In the genomic region with DNA sequence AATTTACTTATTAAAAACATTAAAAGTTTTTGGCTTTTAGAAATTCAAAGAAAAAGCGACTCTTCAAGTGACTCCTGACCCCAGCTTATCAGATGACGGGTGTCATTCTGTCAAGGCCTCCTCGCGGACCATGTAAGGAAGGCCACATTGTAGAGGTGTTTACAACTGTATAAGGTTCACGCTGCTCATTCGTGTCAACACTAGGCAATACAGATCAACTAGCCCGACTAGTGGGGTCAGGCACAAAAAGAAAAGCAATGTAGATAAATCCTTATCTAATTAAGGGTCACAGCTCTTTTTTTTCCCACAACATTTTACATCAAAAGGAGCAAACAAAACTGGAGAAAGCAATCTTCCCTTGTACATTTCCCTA, we compare ENCODE assay signal across 2 cellular contexts.
TF ChIP-seq lines count a peak whose summit lies in the region.

No MANE protein-coding gene starts in this region.

TF ChIP-seq in HepG2, 621 proteins besides CTCF, POLR2A, EP300 and RAD21 (continued from another document and continues in another):
- no peak for TF ChIP-seq NPAS2 (CRISPR knock-in tag; IDR thresholded peaks at IDR 0.05; ENCODE audit: borderline replicate concordance)
- peak; percentile 45; the same call in 1 of the 2 replicates for TF ChIP-seq ARID2 (CRISPR knock-in tag; IDR thresholded peaks at IDR 0.05; ENCODE audit: borderline replicate concordance)
- TF ChIP-seq, protein P1, sequence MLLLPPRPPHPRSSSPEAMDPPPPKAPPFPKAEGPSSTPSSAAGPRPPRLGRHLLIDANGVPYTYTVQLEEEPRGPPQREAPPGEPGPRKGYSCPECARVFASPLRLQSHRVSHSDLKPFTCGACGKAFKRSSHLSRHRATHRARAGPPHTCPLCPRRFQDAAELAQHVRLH (CRISPR knock-in tag; IDR thresholded peaks at IDR 0.05; ENCODE audit: borderline replicate concordance, low read depth) = 0 out of 2 replicates have a peak, but pooled peaks have one; percentile 29
- TF ChIP-seq, protein P2, sequence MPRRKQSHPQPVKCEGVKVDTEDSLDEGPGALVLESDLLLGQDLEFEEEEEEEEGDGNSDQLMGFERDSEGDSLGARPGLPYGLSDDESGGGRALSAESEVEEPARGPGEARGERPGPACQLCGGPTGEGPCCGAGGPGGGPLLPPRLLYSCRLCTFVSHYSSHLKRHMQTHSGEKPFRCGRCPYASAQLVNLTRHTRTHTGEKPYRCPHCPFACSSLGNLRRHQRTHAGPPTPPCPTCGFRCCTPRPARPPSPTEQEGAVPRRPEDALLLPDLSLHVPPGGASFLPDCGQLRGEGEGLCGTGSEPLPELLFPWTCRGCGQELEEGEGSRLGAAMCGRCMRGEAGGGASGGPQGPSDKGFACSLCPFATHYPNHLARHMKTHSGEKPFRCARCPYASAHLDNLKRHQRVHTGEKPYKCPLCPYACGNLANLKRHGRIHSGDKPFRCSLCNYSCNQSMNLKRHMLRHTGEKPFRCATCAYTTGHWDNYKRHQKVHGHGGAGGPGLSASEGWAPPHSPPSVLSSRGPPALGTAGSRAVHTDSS (CRISPR knock-in tag; conservative IDR thresholded peaks at IDR 0.05) = no peak
- no peak for TF ChIP-seq SMAD3 (CRISPR knock-in tag; IDR thresholded peaks at IDR 0.05)
- TF ChIP-seq, protein P3, sequence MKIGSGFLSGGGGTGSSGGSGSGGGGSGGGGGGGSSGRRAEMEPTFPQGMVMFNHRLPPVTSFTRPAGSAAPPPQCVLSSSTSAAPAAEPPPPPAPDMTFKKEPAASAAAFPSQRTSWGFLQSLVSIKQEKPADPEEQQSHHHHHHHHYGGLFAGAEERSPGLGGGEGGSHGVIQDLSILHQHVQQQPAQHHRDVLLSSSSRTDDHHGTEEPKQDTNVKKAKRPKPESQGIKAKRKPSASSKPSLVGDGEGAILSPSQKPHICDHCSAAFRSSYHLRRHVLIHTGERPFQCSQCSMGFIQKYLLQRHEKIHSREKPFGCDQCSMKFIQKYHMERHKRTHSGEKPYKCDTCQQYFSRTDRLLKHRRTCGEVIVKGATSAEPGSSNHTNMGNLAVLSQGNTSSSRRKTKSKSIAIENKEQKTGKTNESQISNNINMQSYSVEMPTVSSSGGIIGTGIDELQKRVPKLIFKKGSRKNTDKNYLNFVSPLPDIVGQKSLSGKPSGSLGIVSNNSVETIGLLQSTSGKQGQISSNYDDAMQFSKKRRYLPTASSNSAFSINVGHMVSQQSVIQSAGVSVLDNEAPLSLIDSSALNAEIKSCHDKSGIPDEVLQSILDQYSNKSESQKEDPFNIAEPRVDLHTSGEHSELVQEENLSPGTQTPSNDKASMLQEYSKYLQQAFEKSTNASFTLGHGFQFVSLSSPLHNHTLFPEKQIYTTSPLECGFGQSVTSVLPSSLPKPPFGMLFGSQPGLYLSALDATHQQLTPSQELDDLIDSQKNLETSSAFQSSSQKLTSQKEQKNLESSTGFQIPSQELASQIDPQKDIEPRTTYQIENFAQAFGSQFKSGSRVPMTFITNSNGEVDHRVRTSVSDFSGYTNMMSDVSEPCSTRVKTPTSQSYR (CRISPR knock-in tag; IDR thresholded peaks at IDR 0.05; ENCODE audit: borderline replicate concordance) = no peak
- TF ChIP-seq, protein P4, sequence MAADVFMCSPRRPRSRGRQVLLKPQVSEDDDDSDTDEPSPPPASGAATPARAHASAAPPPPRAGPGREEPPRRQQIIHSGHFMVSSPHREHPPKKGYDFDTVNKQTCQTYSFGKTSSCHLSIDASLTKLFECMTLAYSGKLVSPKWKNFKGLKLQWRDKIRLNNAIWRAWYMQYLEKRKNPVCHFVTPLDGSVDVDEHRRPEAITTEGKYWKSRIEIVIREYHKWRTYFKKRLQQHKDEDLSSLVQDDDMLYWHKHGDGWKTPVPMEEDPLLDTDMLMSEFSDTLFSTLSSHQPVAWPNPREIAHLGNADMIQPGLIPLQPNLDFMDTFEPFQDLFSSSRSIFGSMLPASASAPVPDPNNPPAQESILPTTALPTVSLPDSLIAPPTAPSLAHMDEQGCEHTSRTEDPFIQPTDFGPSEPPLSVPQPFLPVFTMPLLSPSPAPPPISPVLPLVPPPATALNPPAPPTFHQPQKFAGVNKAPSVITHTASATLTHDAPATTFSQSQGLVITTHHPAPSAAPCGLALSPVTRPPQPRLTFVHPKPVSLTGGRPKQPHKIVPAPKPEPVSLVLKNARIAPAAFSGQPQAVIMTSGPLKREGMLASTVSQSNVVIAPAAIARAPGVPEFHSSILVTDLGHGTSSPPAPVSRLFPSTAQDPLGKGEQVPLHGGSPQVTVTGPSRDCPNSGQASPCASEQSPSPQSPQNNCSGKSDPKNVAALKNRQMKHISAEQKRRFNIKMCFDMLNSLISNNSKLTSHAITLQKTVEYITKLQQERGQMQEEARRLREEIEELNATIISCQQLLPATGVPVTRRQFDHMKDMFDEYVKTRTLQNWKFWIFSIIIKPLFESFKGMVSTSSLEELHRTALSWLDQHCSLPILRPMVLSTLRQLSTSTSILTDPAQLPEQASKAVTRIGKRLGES (CRISPR knock-in tag; IDR thresholded peaks at IDR 0.05; ENCODE audit: borderline replicate concordance) = 0 out of 2 replicates have a peak, but pooled peaks have one; percentile 22
- TF ChIP-seq HMG20A (CRISPR knock-in tag; IDR thresholded peaks at IDR 0.05; ENCODE audit: borderline replicate concordance) = peak; percentile 82; the same call in 1 of the 2 replicates
- TF ChIP-seq KDM6A (CRISPR knock-in tag; IDR thresholded peaks at IDR 0.05; ENCODE audit: low read depth) = peak; percentile 61; the same call in 1 of the 2 replicates
- TF ChIP-seq SMYD3 (CRISPR knock-in tag; IDR thresholded peaks at IDR 0.05) = 0 out of 2 replicates have a peak, but pooled peaks have one; percentile 61
- peak; percentile 23; the same call in 1 of the 2 replicates for TF ChIP-seq GATAD1 (CRISPR knock-in tag; IDR thresholded peaks at IDR 0.05)
- TF ChIP-seq, protein P5, sequence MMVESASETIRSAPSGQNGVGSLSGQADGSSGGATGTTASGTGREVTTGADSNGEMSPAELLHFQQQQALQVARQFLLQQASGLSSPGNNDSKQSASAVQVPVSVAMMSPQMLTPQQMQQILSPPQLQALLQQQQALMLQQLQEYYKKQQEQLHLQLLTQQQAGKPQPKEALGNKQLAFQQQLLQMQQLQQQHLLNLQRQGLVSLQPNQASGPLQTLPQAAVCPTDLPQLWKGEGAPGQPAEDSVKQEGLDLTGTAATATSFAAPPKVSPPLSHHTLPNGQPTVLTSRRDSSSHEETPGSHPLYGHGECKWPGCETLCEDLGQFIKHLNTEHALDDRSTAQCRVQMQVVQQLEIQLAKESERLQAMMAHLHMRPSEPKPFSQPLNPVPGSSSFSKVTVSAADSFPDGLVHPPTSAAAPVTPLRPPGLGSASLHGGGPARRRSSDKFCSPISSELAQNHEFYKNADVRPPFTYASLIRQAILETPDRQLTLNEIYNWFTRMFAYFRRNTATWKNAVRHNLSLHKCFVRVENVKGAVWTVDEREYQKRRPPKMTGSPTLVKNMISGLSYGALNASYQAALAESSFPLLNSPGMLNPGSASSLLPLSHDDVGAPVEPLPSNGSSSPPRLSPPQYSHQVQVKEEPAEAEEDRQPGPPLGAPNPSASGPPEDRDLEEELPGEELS (CRISPR knock-in tag; IDR thresholded peaks at IDR 0.05) = peak; percentile 93

TF ChIP-seq in K562, 482 proteins besides CTCF, POLR2A, EP300 and RAD21 (continued from another document):
- TF ChIP-seq, protein P6, sequence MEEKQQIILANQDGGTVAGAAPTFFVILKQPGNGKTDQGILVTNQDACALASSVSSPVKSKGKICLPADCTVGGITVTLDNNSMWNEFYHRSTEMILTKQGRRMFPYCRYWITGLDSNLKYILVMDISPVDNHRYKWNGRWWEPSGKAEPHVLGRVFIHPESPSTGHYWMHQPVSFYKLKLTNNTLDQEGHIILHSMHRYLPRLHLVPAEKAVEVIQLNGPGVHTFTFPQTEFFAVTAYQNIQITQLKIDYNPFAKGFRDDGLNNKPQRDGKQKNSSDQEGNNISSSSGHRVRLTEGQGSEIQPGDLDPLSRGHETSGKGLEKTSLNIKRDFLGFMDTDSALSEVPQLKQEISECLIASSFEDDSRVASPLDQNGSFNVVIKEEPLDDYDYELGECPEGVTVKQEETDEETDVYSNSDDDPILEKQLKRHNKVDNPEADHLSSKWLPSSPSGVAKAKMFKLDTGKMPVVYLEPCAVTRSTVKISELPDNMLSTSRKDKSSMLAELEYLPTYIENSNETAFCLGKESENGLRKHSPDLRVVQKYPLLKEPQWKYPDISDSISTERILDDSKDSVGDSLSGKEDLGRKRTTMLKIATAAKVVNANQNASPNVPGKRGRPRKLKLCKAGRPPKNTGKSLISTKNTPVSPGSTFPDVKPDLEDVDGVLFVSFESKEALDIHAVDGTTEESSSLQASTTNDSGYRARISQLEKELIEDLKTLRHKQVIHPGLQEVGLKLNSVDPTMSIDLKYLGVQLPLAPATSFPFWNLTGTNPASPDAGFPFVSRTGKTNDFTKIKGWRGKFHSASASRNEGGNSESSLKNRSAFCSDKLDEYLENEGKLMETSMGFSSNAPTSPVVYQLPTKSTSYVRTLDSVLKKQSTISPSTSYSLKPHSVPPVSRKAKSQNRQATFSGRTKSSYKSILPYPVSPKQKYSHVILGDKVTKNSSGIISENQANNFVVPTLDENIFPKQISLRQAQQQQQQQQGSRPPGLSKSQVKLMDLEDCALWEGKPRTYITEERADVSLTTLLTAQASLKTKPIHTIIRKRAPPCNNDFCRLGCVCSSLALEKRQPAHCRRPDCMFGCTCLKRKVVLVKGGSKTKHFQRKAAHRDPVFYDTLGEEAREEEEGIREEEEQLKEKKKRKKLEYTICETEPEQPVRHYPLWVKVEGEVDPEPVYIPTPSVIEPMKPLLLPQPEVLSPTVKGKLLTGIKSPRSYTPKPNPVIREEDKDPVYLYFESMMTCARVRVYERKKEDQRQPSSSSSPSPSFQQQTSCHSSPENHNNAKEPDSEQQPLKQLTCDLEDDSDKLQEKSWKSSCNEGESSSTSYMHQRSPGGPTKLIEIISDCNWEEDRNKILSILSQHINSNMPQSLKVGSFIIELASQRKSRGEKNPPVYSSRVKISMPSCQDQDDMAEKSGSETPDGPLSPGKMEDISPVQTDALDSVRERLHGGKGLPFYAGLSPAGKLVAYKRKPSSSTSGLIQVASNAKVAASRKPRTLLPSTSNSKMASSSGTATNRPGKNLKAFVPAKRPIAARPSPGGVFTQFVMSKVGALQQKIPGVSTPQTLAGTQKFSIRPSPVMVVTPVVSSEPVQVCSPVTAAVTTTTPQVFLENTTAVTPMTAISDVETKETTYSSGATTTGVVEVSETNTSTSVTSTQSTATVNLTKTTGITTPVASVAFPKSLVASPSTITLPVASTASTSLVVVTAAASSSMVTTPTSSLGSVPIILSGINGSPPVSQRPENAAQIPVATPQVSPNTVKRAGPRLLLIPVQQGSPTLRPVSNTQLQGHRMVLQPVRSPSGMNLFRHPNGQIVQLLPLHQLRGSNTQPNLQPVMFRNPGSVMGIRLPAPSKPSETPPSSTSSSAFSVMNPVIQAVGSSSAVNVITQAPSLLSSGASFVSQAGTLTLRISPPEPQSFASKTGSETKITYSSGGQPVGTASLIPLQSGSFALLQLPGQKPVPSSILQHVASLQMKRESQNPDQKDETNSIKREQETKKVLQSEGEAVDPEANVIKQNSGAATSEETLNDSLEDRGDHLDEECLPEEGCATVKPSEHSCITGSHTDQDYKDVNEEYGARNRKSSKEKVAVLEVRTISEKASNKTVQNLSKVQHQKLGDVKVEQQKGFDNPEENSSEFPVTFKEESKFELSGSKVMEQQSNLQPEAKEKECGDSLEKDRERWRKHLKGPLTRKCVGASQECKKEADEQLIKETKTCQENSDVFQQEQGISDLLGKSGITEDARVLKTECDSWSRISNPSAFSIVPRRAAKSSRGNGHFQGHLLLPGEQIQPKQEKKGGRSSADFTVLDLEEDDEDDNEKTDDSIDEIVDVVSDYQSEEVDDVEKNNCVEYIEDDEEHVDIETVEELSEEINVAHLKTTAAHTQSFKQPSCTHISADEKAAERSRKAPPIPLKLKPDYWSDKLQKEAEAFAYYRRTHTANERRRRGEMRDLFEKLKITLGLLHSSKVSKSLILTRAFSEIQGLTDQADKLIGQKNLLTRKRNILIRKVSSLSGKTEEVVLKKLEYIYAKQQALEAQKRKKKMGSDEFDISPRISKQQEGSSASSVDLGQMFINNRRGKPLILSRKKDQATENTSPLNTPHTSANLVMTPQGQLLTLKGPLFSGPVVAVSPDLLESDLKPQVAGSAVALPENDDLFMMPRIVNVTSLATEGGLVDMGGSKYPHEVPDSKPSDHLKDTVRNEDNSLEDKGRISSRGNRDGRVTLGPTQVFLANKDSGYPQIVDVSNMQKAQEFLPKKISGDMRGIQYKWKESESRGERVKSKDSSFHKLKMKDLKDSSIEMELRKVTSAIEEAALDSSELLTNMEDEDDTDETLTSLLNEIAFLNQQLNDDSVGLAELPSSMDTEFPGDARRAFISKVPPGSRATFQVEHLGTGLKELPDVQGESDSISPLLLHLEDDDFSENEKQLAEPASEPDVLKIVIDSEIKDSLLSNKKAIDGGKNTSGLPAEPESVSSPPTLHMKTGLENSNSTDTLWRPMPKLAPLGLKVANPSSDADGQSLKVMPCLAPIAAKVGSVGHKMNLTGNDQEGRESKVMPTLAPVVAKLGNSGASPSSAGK (IDR thresholded peaks at IDR 0.05) = no peak
- TF ChIP-seq, protein P7, sequence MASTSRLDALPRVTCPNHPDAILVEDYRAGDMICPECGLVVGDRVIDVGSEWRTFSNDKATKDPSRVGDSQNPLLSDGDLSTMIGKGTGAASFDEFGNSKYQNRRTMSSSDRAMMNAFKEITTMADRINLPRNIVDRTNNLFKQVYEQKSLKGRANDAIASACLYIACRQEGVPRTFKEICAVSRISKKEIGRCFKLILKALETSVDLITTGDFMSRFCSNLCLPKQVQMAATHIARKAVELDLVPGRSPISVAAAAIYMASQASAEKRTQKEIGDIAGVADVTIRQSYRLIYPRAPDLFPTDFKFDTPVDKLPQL (IDR thresholded peaks at IDR 0.05; ENCODE audit: extremely low read depth, insufficient read length) = no peak
- TF ChIP-seq ZNF354B (CRISPR knock-in tag; IDR thresholded peaks at IDR 0.05) (no peak), CSDE1 (IDR thresholded peaks at IDR 0.05) (no peak), SAFB (IDR thresholded peaks at IDR 0.05; ENCODE audit: borderline replicate concordance, low read depth, low read length) (no peak), ZNF3 (CRISPR knock-in tag; IDR thresholded peaks at IDR 0.05) (no peak), ZNF766 (CRISPR knock-in tag; conservative IDR thresholded peaks at IDR 0.05) (no peak)
- TF ChIP-seq, protein P8, sequence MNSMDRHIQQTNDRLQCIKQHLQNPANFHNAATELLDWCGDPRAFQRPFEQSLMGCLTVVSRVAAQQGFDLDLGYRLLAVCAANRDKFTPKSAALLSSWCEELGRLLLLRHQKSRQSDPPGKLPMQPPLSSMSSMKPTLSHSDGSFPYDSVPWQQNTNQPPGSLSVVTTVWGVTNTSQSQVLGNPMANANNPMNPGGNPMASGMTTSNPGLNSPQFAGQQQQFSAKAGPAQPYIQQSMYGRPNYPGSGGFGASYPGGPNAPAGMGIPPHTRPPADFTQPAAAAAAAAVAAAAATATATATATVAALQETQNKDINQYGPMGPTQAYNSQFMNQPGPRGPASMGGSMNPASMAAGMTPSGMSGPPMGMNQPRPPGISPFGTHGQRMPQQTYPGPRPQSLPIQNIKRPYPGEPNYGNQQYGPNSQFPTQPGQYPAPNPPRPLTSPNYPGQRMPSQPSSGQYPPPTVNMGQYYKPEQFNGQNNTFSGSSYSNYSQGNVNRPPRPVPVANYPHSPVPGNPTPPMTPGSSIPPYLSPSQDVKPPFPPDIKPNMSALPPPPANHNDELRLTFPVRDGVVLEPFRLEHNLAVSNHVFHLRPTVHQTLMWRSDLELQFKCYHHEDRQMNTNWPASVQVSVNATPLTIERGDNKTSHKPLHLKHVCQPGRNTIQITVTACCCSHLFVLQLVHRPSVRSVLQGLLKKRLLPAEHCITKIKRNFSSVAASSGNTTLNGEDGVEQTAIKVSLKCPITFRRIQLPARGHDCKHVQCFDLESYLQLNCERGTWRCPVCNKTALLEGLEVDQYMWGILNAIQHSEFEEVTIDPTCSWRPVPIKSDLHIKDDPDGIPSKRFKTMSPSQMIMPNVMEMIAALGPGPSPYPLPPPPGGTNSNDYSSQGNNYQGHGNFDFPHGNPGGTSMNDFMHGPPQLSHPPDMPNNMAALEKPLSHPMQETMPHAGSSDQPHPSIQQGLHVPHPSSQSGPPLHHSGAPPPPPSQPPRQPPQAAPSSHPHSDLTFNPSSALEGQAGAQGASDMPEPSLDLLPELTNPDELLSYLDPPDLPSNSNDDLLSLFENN (IDR thresholded peaks at IDR 0.05; ENCODE audit: low read depth in 2 of 2, low read length in 2 of 2) = no peak
